Comparison of ENCODE assay signal across 8 cellular contexts in the genomic region with DNA sequence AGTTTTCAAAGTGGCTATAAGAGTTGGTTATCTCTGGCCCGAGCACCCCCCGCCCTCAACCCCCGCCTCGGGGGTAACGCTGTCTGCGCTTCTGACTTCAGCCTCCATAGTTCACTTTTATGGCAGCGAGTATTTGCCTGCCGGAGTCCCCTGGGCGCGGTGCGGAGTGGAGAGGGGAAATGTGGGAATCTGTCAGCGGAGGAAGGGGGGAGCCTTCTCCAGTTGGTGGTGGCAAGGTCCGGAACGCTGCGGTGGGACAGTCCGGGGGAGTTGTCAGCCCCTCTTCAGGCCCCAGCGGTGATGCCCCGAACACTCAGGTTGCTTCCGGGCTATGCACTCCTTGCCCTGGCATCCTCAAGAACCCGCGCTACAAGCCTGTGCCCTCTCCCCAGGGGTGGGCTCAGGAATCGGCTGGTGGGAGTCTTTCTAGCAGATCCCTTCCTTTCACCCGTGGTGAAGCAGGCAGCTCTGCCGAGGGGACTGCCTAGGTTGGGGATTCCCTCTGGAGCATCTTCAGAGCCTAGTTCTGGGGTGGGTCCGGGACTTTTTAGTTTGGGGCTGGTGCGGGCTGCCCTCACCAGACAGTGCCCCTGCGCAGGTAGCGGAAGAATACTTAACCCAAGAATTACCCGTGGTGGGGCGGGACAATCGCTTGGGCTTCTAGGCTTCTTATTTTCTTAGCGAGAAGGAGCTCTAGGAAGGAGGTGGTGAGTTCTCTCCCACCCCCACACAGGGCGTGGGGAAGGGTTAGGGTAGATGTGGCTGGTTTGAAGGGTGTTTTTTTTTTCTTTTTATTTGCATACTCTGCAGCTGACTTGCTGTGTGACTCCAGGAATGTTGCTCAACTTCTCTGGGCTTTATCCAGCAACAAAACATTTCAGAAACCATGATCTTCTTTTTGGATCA.
DNase-seq lines count a peak whose midpoint lies in the region; ATAC-seq and TF ChIP-seq lines count a peak whose summit lies in the region.

No MANE protein-coding gene starts in this region.

- H3K27me3 ChIP-seq in iPS-15b (ENCODE audit: control insufficient read depth, insufficient read depth, low read length) = peaks cover 69% of the 10 kb centered on the region

- peaks cover 87% of the 10 kb centered on the region for H3K27me3 Mint-ChIP-seq in activated T-cell treated with anti-CD3 and anti-CD28 coated beads, Interleukin-2, amount 50 U/mL, for 24 hours
- H3K27me3 Mint-ChIP-seq in stimulated activated naive B cell treated with anti-CD40 and anti-IgM and Interleukin-4, amounts not matched to agents 10 μg/mL and 1 μg/mL and 100 μg/mL, for 72 hours = peaks cover 62 to 81% of the 10 kb centered on the region in 2 donors

- no peak overlapping the region for H3K27ac Mint-ChIP-seq in activated T-cell treated with anti-CD3 and anti-CD28 coated beads, Interleukin-2, amount 50 U/mL, for 24 hours
- peak overlapping the region; percentile 74 for H3K27ac Mint-ChIP-seq in stimulated activated naive B cell treated with anti-CD40 and anti-IgM and Interleukin-4, amounts not matched to agents 10 μg/mL and 1 μg/mL and 100 μg/mL, for 72 hours

- H3K9ac ChIP-seq in iPS-15b (ENCODE audit: low read depth, low read length) = no peak overlapping the region

- no peak for DNase-seq in HEK293T (ENCODE audit: extremely low spot score)
- peak; percentile 36 for DNase-seq in activated T-cell treated with anti-CD3 and anti-CD28 coated beads, Interleukin-2, amount 50 U/mL, for 24 hours
- DNase-seq in stimulated activated naive B cell treated with anti-CD40 and anti-IgM and Interleukin-4, amounts not matched to agents 10 μg/mL and 1 μg/mL and 100 μg/mL, for 72 hours = no peak
- DNase-seq in iPS-NIHi11 (ENCODE audit: low spot score) = no peak
- no peak for DNase-seq in HuH-7 (ENCODE audit: low spot score)
- no peak for DNase-seq in NCI-H187 (lab: John Stamatoyannopoulos, UW)

- CTCF ChIA-PET in HEK293T (lab: Yijun Ruan, JAX) = interaction anchor here (0.5 to 1.2 kb wide), 2 partner anchors 27 to 466 kb away, joined by 3 read pairs; no protein-coding TSS in a partner anchor

- no peaks in the 10 kb centered on the region for H3K9me3 ChIP-seq in iPS-15b (ENCODE audit: control insufficient read depth, insufficient read depth, low read length)

- no peaks in the 10 kb centered on the region for H3K36me3 Mint-ChIP-seq in activated T-cell treated with anti-CD3 and anti-CD28 coated beads, Interleukin-2, amount 50 U/mL, for 24 hours (ENCODE audit: low read depth)
- H3K36me3 Mint-ChIP-seq in stimulated activated naive B cell treated with anti-CD40 and anti-IgM and Interleukin-4, amounts not matched to agents 10 μg/mL and 1 μg/mL and 100 μg/mL, for 72 hours = peaks cover under 1 to 2% of the 10 kb centered on the region in 2 donors

- ATAC-seq in stimulated activated naive B cell treated with anti-CD40 and anti-IgM and Interleukin-4, amounts not matched to agents 10 μg/mL and 1 μg/mL and 100 μg/mL, for 72 hours (replicated peaks) = peak; percentile 20 to 43
- ATAC-seq in GM18858 (IDR thresholded peaks at IDR 0.05; ENCODE audit: unreplicated experiment) = no peak

- no peaks in the 10 kb centered on the region for H3K9me3 Mint-ChIP-seq in activated T-cell treated with anti-CD3 and anti-CD28 coated beads, Interleukin-2, amount 50 U/mL, for 24 hours
- H3K9me3 Mint-ChIP-seq in stimulated activated naive B cell treated with anti-CD40 and anti-IgM and Interleukin-4, amounts not matched to agents 10 μg/mL and 1 μg/mL and 100 μg/mL, for 72 hours = no peaks in the 10 kb centered on the region

- POLR2A ChIA-PET in HEK293T (lab: Yijun Ruan, JAX) = no interaction called here

- peaks cover 4% of the 10 kb centered on the region for H3K4me1 ChIP-seq in iPS-15b (ENCODE audit: control insufficient read depth, insufficient read depth, low read length)

- peak overlapping the region; percentile 77 for H3K4me3 Mint-ChIP-seq in activated T-cell treated with anti-CD3 and anti-CD28 coated beads, Interleukin-2, amount 50 U/mL, for 24 hours
- peak overlapping the region; percentile 89 to 92 for H3K4me3 Mint-ChIP-seq in stimulated activated naive B cell treated with anti-CD40 and anti-IgM and Interleukin-4, amounts not matched to agents 10 μg/mL and 1 μg/mL and 100 μg/mL, for 72 hours

- peaks cover 14% of the 10 kb centered on the region for H3K4me1 Mint-ChIP-seq in activated T-cell treated with anti-CD3 and anti-CD28 coated beads, Interleukin-2, amount 50 U/mL, for 24 hours (ENCODE audit: low read depth)
- H3K4me1 Mint-ChIP-seq in stimulated activated naive B cell treated with anti-CD40 and anti-IgM and Interleukin-4, amounts not matched to agents 10 μg/mL and 1 μg/mL and 100 μg/mL, for 72 hours = peaks cover 23 to 42% of the 10 kb centered on the region in 2 donors

- H3K4me3 ChIP-seq in iPS-15b (ENCODE audit: low read depth, low read length) = peak overlapping the region; percentile 68

- no peaks in the 10 kb centered on the region for H3K36me3 ChIP-seq in iPS-15b (ENCODE audit: control insufficient read depth, insufficient read depth, low read length)

TF ChIP-seq in HEK293T, 16 proteins besides CTCF, POLR2A, EP300 and RAD21:
- TF ChIP-seq HDGF (IDR thresholded peaks at IDR 0.05; ENCODE audit: borderline replicate concordance) = no peak
- 0 out of 2 replicates have a peak, but pooled peaks have one; percentile 4 for TF ChIP-seq L3MBTL2 (conservative IDR thresholded peaks at IDR 0.05)
- TF ChIP-seq ZNF384 (IDR thresholded peaks at IDR 0.05) = peak; percentile 78
